In genomic region chr2:227717687-227718567, GRCh38 we compare ENCODE assay signal across 8 cellular contexts. TPM values are rescaled to one million over a fixed set of nuclear protein-coding genes. Genes with fewer than 3 reads are reported as not detected.
DNase-seq lines count a peak whose midpoint lies in the region; ATAC-seq and TF ChIP-seq lines count a peak whose summit lies in the region.

Gene SLC19A3 (minus strand): TSS chr2:227718028. CDS start chr2:227702318, 15,710 bp downstream.

- H3K4me3 ChIP-seq in endocrine pancreas (ENCODE audit: control insufficient read depth, insufficient read depth, low read length): peak within 1 kb of the TSS; percentile 30
- H3K4me3 ChIP-seq in right lobe of liver: peak within 1 kb of the TSS; percentile 41 to 69 (median 66)

- intact Hi-C loops in right lobe of liver (cut with DNase I): no loop called here

- 2% methylated on average over 29 of the region's 35 CpGs for WGBS in right lobe of liver (ENCODE audit: insufficient coverage, low coverage, low lambda C conversion rate, missing lambda C conversion rate)

- H3K27ac ChIP-seq in right lobe of liver: peak within 1 kb of the TSS; percentile 53 to 87 (median 77)

- TF ChIP-seq CTCF in right lobe of liver (IDR thresholded peaks at IDR 0.05): no peak

- no peaks in the 10 kb centered on the region for H3K4me1 ChIP-seq in endocrine pancreas (ENCODE audit: control insufficient read depth, insufficient read depth, low read length)
- H3K4me1 ChIP-seq in right lobe of liver: peaks cover 0 to 10% (median 4%) of the 10 kb centered on the region in 4 donors

- peak; percentile 84 for TF ChIP-seq POLR2A in right lobe of liver (IDR thresholded peaks at IDR 0.05)

- H3K9ac ChIP-seq in endocrine pancreas (ENCODE audit: control insufficient read depth, insufficient read depth, low read length): peak within 1 kb of the TSS; percentile 40

- DNase-seq in GM04503 (ENCODE audit: low read depth): peak; percentile 10
- DNase-seq in NCI-H510A (lab: John Stamatoyannopoulos, UW): peak; percentile 74
- DNase-seq in right lobe of liver: peak; percentile 93 to 98 (median 96)
- peak; percentile 13 for DNase-seq in stimulated activated naive CD8-positive, alpha-beta T cell treated with anti-CD3 and anti-CD28 coated beads, Interleukin-15, Interleukin-2, amounts not matched to agents 100 U/mL and 50 U/mL, for 24 hours
- no peak for DNase-seq in KG1 (lab: John Stamatoyannopoulos, UW)
- DNase-seq in NK-92 treated with Interleukin-12 subunit alpha and Interleukin-12 subunit beta, amount 100 ng/mL, for 24 hours (lab: John Stamatoyannopoulos, UW): no peak

- H3K36me3 ChIP-seq in endocrine pancreas (ENCODE audit: control insufficient read depth, insufficient read depth, low read length) (no peaks in the 10 kb centered on the region), right lobe of liver (no peaks in the 10 kb centered on the region)

- H3K9me3 ChIP-seq in endocrine pancreas (ENCODE audit: control insufficient read depth, low read length): no peaks in the 10 kb centered on the region
- no peaks in the 10 kb centered on the region for H3K9me3 ChIP-seq in right lobe of liver

- H3K27me3 ChIP-seq in endocrine pancreas (ENCODE audit: control insufficient read depth, insufficient read depth, low read length) (no peaks in the 10 kb centered on the region), right lobe of liver (no peaks in the 10 kb centered on the region)

- ATAC-seq in right lobe of liver (peak; percentile 96 to 99 (median 97)), HG03520 (IDR thresholded peaks at IDR 0.05; ENCODE audit: unreplicated experiment) (no peak)
- no peak for ATAC-seq in stimulated activated naive CD8-positive, alpha-beta T cell treated with anti-CD3 and anti-CD28 coated beads, Interleukin-15, Interleukin-2, amounts not matched to agents 100 U/mL and 50 U/mL, for 24 hours

RNA-seq across cellular contexts. Expression of gene SLC19A3, which starts in this region (rescaled TPM):
- total RNA-seq in right lobe of liver: 10 to 100 TPM; 13.7 to 44.1 (median 16.8) TPM

Comparison
In these comparisons a context has a peak if more than half of its experiments do, and no peak if none do; other contexts are left out.
1. DNase-seq: peak in GM04503 (single experiment), NCI-H510A (single experiment), right lobe of liver (3 of 3) and stimulated activated naive CD8-positive, alpha-beta T cell treated with anti-CD3 and anti-CD28 coated beads, Interleukin-15, Interleukin-2, amounts not matched to agents 100 U/mL and 50 U/mL, for 24 hours (single experiment); none in KG1 (single experiment) and NK-92 treated with Interleukin-12 subunit alpha and Interleukin-12 subunit beta, amount 100 ng/mL, for 24 hours (single experiment).
2. ATAC-seq: peak in right lobe of liver (4 of 4); none in stimulated activated naive CD8-positive, alpha-beta T cell treated with anti-CD3 and anti-CD28 coated beads, Interleukin-15, Interleukin-2, amounts not matched to agents 100 U/mL and 50 U/mL, for 24 hours (single experiment) and HG03520 (single experiment).